8 cellular contexts compared by ENCODE assay signal in genomic region chr11:73660497-73661034, GRCh38. TPM values are rescaled to one million over a fixed set of nuclear protein-coding genes. Genes with fewer than 3 reads are reported as not detected.
DNase-seq lines count a peak whose midpoint lies in the region; ATAC-seq and TF ChIP-seq lines count a peak whose summit lies in the region.

No MANE protein-coding gene starts in this region.

- peak overlapping the region; percentile 49 for H3K4me3 Mint-ChIP-seq in T-helper 2 cell treated with Interferon-gamma antibody and Interleukin-4, amounts not matched to agents 5 μg/mL and 100 μg/mL, for 36 hours
- H3K4me3 Mint-ChIP-seq in activated naive CD8-positive, alpha-beta T cell treated with anti-CD3 and anti-CD28 coated beads, Interleukin-2, amount 50 U/mL, for 24 hours, result no peak overlapping the region
- no peak overlapping the region for H3K4me3 Mint-ChIP-seq in activated T-helper 1 cell treated with anti-CD3 and anti-CD28 coated beads, Interleukin-12 subunit alpha, Interleukin-12 subunit beta, Interleukin-2, Interleukin-4 antibody, amounts not matched to agents 30 ng/mL and 10 ng/mL and 1 ng/mL, durations not matched to agents 14 hours and 24 hours and 36 hours

- TF ChIP-seq POLR2A in stomach (IDR thresholded peaks at IDR 0.05), result no peak

- H3K27me3 ChIP-seq in kidney epithelial cell (ENCODE audit: control insufficient read depth, insufficient read depth, low read length) (peaks cover 4% of the 10 kb centered on the region), stomach (no peaks in the 10 kb centered on the region)

- no peaks in the 10 kb centered on the region for H3K36me3 Mint-ChIP-seq in T-helper 2 cell treated with Interferon-gamma antibody and Interleukin-4, amounts not matched to agents 5 μg/mL and 100 μg/mL, for 36 hours (ENCODE audit: low read depth)
- H3K36me3 Mint-ChIP-seq in activated naive CD8-positive, alpha-beta T cell treated with anti-CD3 and anti-CD28 coated beads, Interleukin-2, amount 50 U/mL, for 24 hours (ENCODE audit: low read depth), result no peaks in the 10 kb centered on the region
- no peaks in the 10 kb centered on the region for H3K36me3 Mint-ChIP-seq in activated T-helper 1 cell treated with anti-CD3 and anti-CD28 coated beads, Interleukin-12 subunit alpha, Interleukin-12 subunit beta, Interleukin-2, Interleukin-4 antibody, amounts not matched to agents 30 ng/mL and 10 ng/mL and 1 ng/mL, durations not matched to agents 14 hours and 24 hours and 36 hours (ENCODE audit: low read depth)

- peaks cover 5% of the 10 kb centered on the region for H3K4me1 Mint-ChIP-seq in T-helper 2 cell treated with Interferon-gamma antibody and Interleukin-4, amounts not matched to agents 5 μg/mL and 100 μg/mL, for 36 hours (ENCODE audit: low read depth)
- H3K4me1 Mint-ChIP-seq in activated naive CD8-positive, alpha-beta T cell treated with anti-CD3 and anti-CD28 coated beads, Interleukin-2, amount 50 U/mL, for 24 hours, result peaks cover 5% of the 10 kb centered on the region
- H3K4me1 Mint-ChIP-seq in activated T-helper 1 cell treated with anti-CD3 and anti-CD28 coated beads, Interleukin-12 subunit alpha, Interleukin-12 subunit beta, Interleukin-2, Interleukin-4 antibody, amounts not matched to agents 30 ng/mL and 10 ng/mL and 1 ng/mL, durations not matched to agents 14 hours and 24 hours and 36 hours (ENCODE audit: low read depth), result no peaks in the 10 kb centered on the region

- H3K9me3 ChIP-seq in stomach, result no peaks in the 10 kb centered on the region

- intact Hi-C loops in stomach (cut with DNase I; ENCODE audit: low total_unique reads), result no loop called here
- intact Hi-C loops in activated T-helper 1 cell treated with anti-CD3 and anti-CD28 coated beads, Interleukin-12 subunit alpha, Interleukin-12 subunit beta, Interleukin-2, Interleukin-4 antibody, amounts not matched to agents 30 ng/mL and 10 ng/mL and 1 ng/mL, durations not matched to agents 14 hours and 24 hours and 36 hours (cut with micrococcal nuclease), result loop anchor here (1.0 to 5.0 kb wide), 6 partner anchors 35 to 353 kb away; no protein-coding TSS in a partner anchor

- H3K4me3 ChIP-seq in kidney epithelial cell (ENCODE audit: low read depth, low read length) (peak overlapping the region; percentile 28), stomach (peak overlapping the region in 3 of 4 donors; percentile 30 to 36 (median 35))

- H3K27ac ChIP-seq in stomach, result no peak overlapping the region

- DNase-seq in T-helper 2 cell treated with Interferon-gamma antibody and Interleukin-4, amounts not matched to agents 5 μg/mL and 100 μg/mL, for 36 hours (ENCODE audit: low spot score), result no peak
- DNase-seq in T-helper 2 cell (no peak), kidney epithelial cell (ENCODE audit: low read depth) (no peak), stomach (no peak), HuH-7 (ENCODE audit: low spot score) (no peak)
- DNase-seq in activated naive CD8-positive, alpha-beta T cell treated with anti-CD3 and anti-CD28 coated beads, Interleukin-2, amount 50 U/mL, for 24 hours, result no peak
- DNase-seq in activated T-helper 1 cell treated with anti-CD3 and anti-CD28 coated beads, Interleukin-12 subunit alpha, Interleukin-12 subunit beta, Interleukin-2, Interleukin-4 antibody, amounts not matched to agents 30 ng/mL and 10 ng/mL and 1 ng/mL, durations not matched to agents 14 hours and 24 hours and 36 hours (ENCODE audit: low spot score), result no peak

- no peaks in the 10 kb centered on the region for H3K9me3 Mint-ChIP-seq in T-helper 2 cell treated with Interferon-gamma antibody and Interleukin-4, amounts not matched to agents 5 μg/mL and 100 μg/mL, for 36 hours
- no peaks in the 10 kb centered on the region for H3K9me3 Mint-ChIP-seq in activated naive CD8-positive, alpha-beta T cell treated with anti-CD3 and anti-CD28 coated beads, Interleukin-2, amount 50 U/mL, for 24 hours
- H3K9me3 Mint-ChIP-seq in activated T-helper 1 cell treated with anti-CD3 and anti-CD28 coated beads, Interleukin-12 subunit alpha, Interleukin-12 subunit beta, Interleukin-2, Interleukin-4 antibody, amounts not matched to agents 30 ng/mL and 10 ng/mL and 1 ng/mL, durations not matched to agents 14 hours and 24 hours and 36 hours, result no peaks in the 10 kb centered on the region

- H3K27me3 Mint-ChIP-seq in T-helper 2 cell treated with Interferon-gamma antibody and Interleukin-4, amounts not matched to agents 5 μg/mL and 100 μg/mL, for 36 hours (ENCODE audit: low read depth), result no peaks in the 10 kb centered on the region
- no peaks in the 10 kb centered on the region for H3K27me3 Mint-ChIP-seq in activated naive CD8-positive, alpha-beta T cell treated with anti-CD3 and anti-CD28 coated beads, Interleukin-2, amount 50 U/mL, for 24 hours
- H3K27me3 Mint-ChIP-seq in activated T-helper 1 cell treated with anti-CD3 and anti-CD28 coated beads, Interleukin-12 subunit alpha, Interleukin-12 subunit beta, Interleukin-2, Interleukin-4 antibody, amounts not matched to agents 30 ng/mL and 10 ng/mL and 1 ng/mL, durations not matched to agents 14 hours and 24 hours and 36 hours (ENCODE audit: insufficient read depth), result no peaks in the 10 kb centered on the region

- no peak overlapping the region for H3K27ac Mint-ChIP-seq in T-helper 2 cell treated with Interferon-gamma antibody and Interleukin-4, amounts not matched to agents 5 μg/mL and 100 μg/mL, for 36 hours
- no peak overlapping the region for H3K27ac Mint-ChIP-seq in activated naive CD8-positive, alpha-beta T cell treated with anti-CD3 and anti-CD28 coated beads, Interleukin-2, amount 50 U/mL, for 24 hours
- H3K27ac Mint-ChIP-seq in activated T-helper 1 cell treated with anti-CD3 and anti-CD28 coated beads, Interleukin-12 subunit alpha, Interleukin-12 subunit beta, Interleukin-2, Interleukin-4 antibody, amounts not matched to agents 30 ng/mL and 10 ng/mL and 1 ng/mL, durations not matched to agents 14 hours and 24 hours and 36 hours, result no peak overlapping the region

- ATAC-seq in activated naive CD8-positive, alpha-beta T cell treated with anti-CD3 and anti-CD28 coated beads, Interleukin-2, amount 50 U/mL, for 24 hours, result peak; percentile 14
- no peak for ATAC-seq in HG02610 (IDR thresholded peaks at IDR 0.05; ENCODE audit: unreplicated experiment)

- no peak for TF ChIP-seq EP300 in stomach (IDR thresholded peaks at IDR 0.05)

- H3K36me3 ChIP-seq in kidney epithelial cell (ENCODE audit: control insufficient read depth, insufficient read depth, low read length) (no peaks in the 10 kb centered on the region), stomach (peaks cover 0 to 9% (median 0%) of the 10 kb centered on the region in 4 donors)

- peaks cover 12 to 24% (median 17%) of the 10 kb centered on the region in 4 donors for H3K4me1 ChIP-seq in stomach

- TF ChIP-seq CTCF in kidney epithelial cell (IDR thresholded peaks at IDR 0.05; ENCODE audit: insufficient read depth, low read length, poor library complexity, severe bottlenecking), result no peak
- TF ChIP-seq CTCF in stomach (IDR thresholded peaks at IDR 0.05), result no peak

- WGBS in stomach, 5 donors, result 26 to 72% (median 42%) methylated on average over 5 to 25 of the region's 25 CpGs

RNA-seq across cellular contexts. Expression of gene PLEKHB1, which starts 14.2 kb away (rescaled TPM):
- total RNA-seq in kidney epithelial cell (3.5 and 7.1 TPM in 2 replicates), stomach (10 to 100 TPM in 3 of 5 donors, 1 to 10 TPM in 1, not detected in 1; 5.3 to 90.1 (median 11.8) TPM)
- polyA plus RNA-seq in stomach, result 10 to 100 TPM in 2 of 3 donors, 1 to 10 TPM in 1; 5.9 to 30.8 (median 19.2) TPM
- total RNA-seq in activated T-helper 1 cell treated with anti-CD3 and anti-CD28 coated beads, Interleukin-12 subunit alpha, Interleukin-12 subunit beta, Interleukin-2, Interleukin-4 antibody, amounts not matched to agents 30 ng/mL and 10 ng/mL and 1 ng/mL, durations not matched to agents 14 hours and 24 hours and 36 hours, result 1.3 and 2.0 TPM in 2 replicates
